23 cellular contexts compared by ENCODE assay signal in genomic region chr1:221517961-221518360, GRCh38.
DNase-seq lines count a peak whose midpoint lies in the region; ATAC-seq and TF ChIP-seq lines count a peak whose summit lies in the region.
"Had no signal": no experiment of that assay in that cellular context is flagged by ENCODE, and none has a peak within 500 bp of the region (broad histone marks: within the 10 kb centered on the region; RNA-seq: fewer than 3 reads in every experiment).

No MANE protein-coding gene starts in this region.

- 60% methylated on average over 1 of the region's 1 CpG for WGBS in suprapubic skin

- H3K36me3 Mint-ChIP-seq in activated CD4-positive, alpha-beta T cell treated with anti-CD3 and anti-CD28 coated beads, Interleukin-2, amount 10 ng/mL, durations not matched to agents 24 days and 14 days (ENCODE audit: low read depth), result no peaks in the 10 kb centered on the region
- H3K36me3 Mint-ChIP-seq: activated naive CD4-positive, alpha-beta T cell treated with anti-CD3 and anti-CD28 coated beads, Interleukin-2, amount 50 U/mL, for 24 hours; CD4-positive, CD25-positive, alpha-beta regulatory T cell had no signal

- peaks cover 6% of the 10 kb centered on the region for H3K9me3 Mint-ChIP-seq in activated CD4-positive, alpha-beta T cell treated with anti-CD3 and anti-CD28 coated beads, Interleukin-2, amount 10 ng/mL, durations not matched to agents 24 days and 14 days
- H3K9me3 Mint-ChIP-seq: activated naive CD4-positive, alpha-beta T cell treated with anti-CD3 and anti-CD28 coated beads, Interleukin-2, amount 50 U/mL, for 24 hours; nephron had no signal

- H3K27me3 ChIP-seq in adipocyte (replicated peaks; ENCODE audit: control insufficient read depth, insufficient read depth, low read length), result no peaks in the 10 kb centered on the region
- H3K27me3 ChIP-seq in suprapubic skin, result no peaks in the 10 kb centered on the region
- H3K27me3 ChIP-seq in brain microvascular endothelial cell (replicated peaks), result no peaks in the 10 kb centered on the region
- H3K27me3 ChIP-seq: body of pancreas had no signal

- no peak for TF ChIP-seq CTCF in fibroblast of pulmonary artery (IDR thresholded peaks at IDR 0.05; ENCODE audit: low read length, missing control alignments)
- no peak for TF ChIP-seq CTCF in suprapubic skin (IDR thresholded peaks at IDR 0.05)
- no peak for TF ChIP-seq CTCF in brain microvascular endothelial cell (IDR thresholded peaks at IDR 0.05; ENCODE audit: low read depth, low read length, missing control alignments)

- H3K9ac ChIP-seq in adipocyte (ENCODE audit: low read length), result no peak overlapping the region

- TF ChIP-seq EP300 in suprapubic skin (IDR thresholded peaks at IDR 0.05), result no peak

- no peak for ATAC-seq in GM18519 (IDR thresholded peaks at IDR 0.05; ENCODE audit: low FRiP score, unreplicated experiment)
- ATAC-seq: body of pancreas, esophagus mucosa, Right ventricle myocardium inferior had no signal

- H3K27me3 Mint-ChIP-seq in activated CD4-positive, alpha-beta T cell treated with anti-CD3 and anti-CD28 coated beads, Interleukin-2, amount 10 ng/mL, durations not matched to agents 24 days and 14 days, result peaks cover 4% of the 10 kb centered on the region
- H3K27me3 Mint-ChIP-seq: activated naive CD4-positive, alpha-beta T cell treated with anti-CD3 and anti-CD28 coated beads, Interleukin-2, amount 50 U/mL, for 24 hours; CD4-positive, CD25-positive, alpha-beta regulatory T cell had no signal

- in situ Hi-C loops in brain microvascular endothelial cell (cut with HindIII; ENCODE audit: low pct_ligation_motif_present, low sequenced_read_pairs), result no loop called here

- no peaks in the 10 kb centered on the region for H3K9me3 ChIP-seq in adipocyte (ENCODE audit: control insufficient read depth, low read length)
- H3K9me3 ChIP-seq in suprapubic skin, result no peaks in the 10 kb centered on the region
- H3K9me3 ChIP-seq: body of pancreas had no signal

- H3K36me3 ChIP-seq in adipocyte (ENCODE audit: control insufficient read depth, insufficient read depth, low read length, severe bottlenecking) (no peaks in the 10 kb centered on the region), suprapubic skin (no peaks in the 10 kb centered on the region), brain microvascular endothelial cell (replicated peaks) (no peaks in the 10 kb centered on the region)

- no peak overlapping the region for H3K4me3 ChIP-seq in adipocyte (ENCODE audit: low read length)
- no peak overlapping the region for H3K4me3 ChIP-seq in fibroblast of pulmonary artery (replicated peaks; ENCODE audit: low read depth, low read length)
- no peak overlapping the region for H3K4me3 ChIP-seq in suprapubic skin
- no peak overlapping the region for H3K4me3 ChIP-seq in brain microvascular endothelial cell (ENCODE audit: low read depth, low read length)
- H3K4me3 ChIP-seq: body of pancreas, dorsolateral prefrontal cortex had no signal

- peak; percentile 11 for DNase-seq in activated CD4-positive, alpha-beta T cell treated with anti-CD3 and anti-CD28 coated beads, Interleukin-2, amount 10 ng/mL, durations not matched to agents 24 days and 14 days
- no peak for DNase-seq in activated CD4-positive, alpha-beta T cell treated with anti-CD3 and anti-CD28 coated beads, Interleukin-2, amount 50 U/mL, for 48 hours
- peak; percentile 95 for DNase-seq in adipocyte (ENCODE audit: low read depth)
- peak; percentile 94 for DNase-seq in fibroblast of pulmonary artery (ENCODE audit: low read depth)
- DNase-seq in suprapubic skin (ENCODE audit: low spot score in 2 of 2), result no peak
- no peak for DNase-seq in SHP77 (lab: John Stamatoyannopoulos, UW)
- DNase-seq in brain microvascular endothelial cell, result no peak
- DNase-seq: activated CD4-positive, alpha-beta T cell treated with anti-CD3 and anti-CD28 coated beads, Interleukin-2, amount 50 U/mL, for 4 hours; activated T-cell treated with anti-CD3 and anti-CD28 coated beads, Interleukin-2, amount 50 U/mL, for 1 hour; body of pancreas; CD4-positive, CD25-positive, alpha-beta regulatory T cell; DMS53; dorsolateral prefrontal cortex; hippocampal formation; mesendoderm; NCI-H187 treated with DMSO at 0.1 percent for 48 hours had no signal

- TF ChIP-seq POLR2A in suprapubic skin (IDR thresholded peaks at IDR 0.05), result no peak

- H3K4me1 Mint-ChIP-seq in activated CD4-positive, alpha-beta T cell treated with anti-CD3 and anti-CD28 coated beads, Interleukin-2, amount 10 ng/mL, durations not matched to agents 24 days and 14 days, result peaks cover 7% of the 10 kb centered on the region
- H3K4me1 Mint-ChIP-seq: CD4-positive, CD25-positive, alpha-beta regulatory T cell had no signal

- intact Hi-C loops in activated CD4-positive, alpha-beta T cell treated with anti-CD3 and anti-CD28 coated beads, Interleukin-2, amount 10 ng/mL, durations not matched to agents 24 days and 14 days (cut with micrococcal nuclease), result no loop called here

- H3K4me1 ChIP-seq in adipocyte (ENCODE audit: control insufficient read depth, insufficient read depth, low read length) (no peaks in the 10 kb centered on the region), suprapubic skin (no peaks in the 10 kb centered on the region)
- H3K4me1 ChIP-seq: body of pancreas had no signal

- H3K4me3 Mint-ChIP-seq in activated CD4-positive, alpha-beta T cell treated with anti-CD3 and anti-CD28 coated beads, Interleukin-2, amount 10 ng/mL, durations not matched to agents 24 days and 14 days, result no peak overlapping the region
- H3K4me3 Mint-ChIP-seq: activated naive CD4-positive, alpha-beta T cell treated with anti-CD3 and anti-CD28 coated beads, Interleukin-2, amount 50 U/mL, for 24 hours; CD4-positive, CD25-positive, alpha-beta regulatory T cell; nephron; T-helper 1 cell treated with Interleukin-12 subunit alpha and Interleukin-12 subunit beta and Interleukin-4 antibody, amounts not matched to agents 30 μg/mL and 1 μg/mL, for 36 hours had no signal

- H3K27ac Mint-ChIP-seq in activated CD4-positive, alpha-beta T cell treated with anti-CD3 and anti-CD28 coated beads, Interleukin-2, amount 10 ng/mL, durations not matched to agents 24 days and 14 days, result no peak overlapping the region
- H3K27ac Mint-ChIP-seq: activated naive CD4-positive, alpha-beta T cell treated with anti-CD3 and anti-CD28 coated beads, Interleukin-2, amount 50 U/mL, for 24 hours; CD4-positive, CD25-positive, alpha-beta regulatory T cell; nephron; T-helper 1 cell treated with Interleukin-12 subunit alpha and Interleukin-12 subunit beta and Interleukin-4 antibody, amounts not matched to agents 30 μg/mL and 1 μg/mL, for 36 hours had no signal

- H3K27ac ChIP-seq in suprapubic skin (peak overlapping the region; percentile 16), brain microvascular endothelial cell (no peak overlapping the region)
- H3K27ac ChIP-seq: body of pancreas, dorsolateral prefrontal cortex, VCaP had no signal

Comparison
In these comparisons a context has a peak if more than half of its experiments do, and no peak if none do; other contexts are left out.
1. DNase-seq: peak in activated CD4-positive, alpha-beta T cell treated with anti-CD3 and anti-CD28 coated beads, Interleukin-2, amount 10 ng/mL, durations not matched to agents 24 days and 14 days (single experiment), adipocyte (single experiment) and fibroblast of pulmonary artery (single experiment); none in activated CD4-positive, alpha-beta T cell treated with anti-CD3 and anti-CD28 coated beads, Interleukin-2, amount 50 U/mL, for 48 hours (0 of 2), suprapubic skin (0 of 2), SHP77 (0 of 2) and brain microvascular endothelial cell (single experiment).